10 cellular contexts compared by ENCODE assay signal in the genomic region with DNA sequence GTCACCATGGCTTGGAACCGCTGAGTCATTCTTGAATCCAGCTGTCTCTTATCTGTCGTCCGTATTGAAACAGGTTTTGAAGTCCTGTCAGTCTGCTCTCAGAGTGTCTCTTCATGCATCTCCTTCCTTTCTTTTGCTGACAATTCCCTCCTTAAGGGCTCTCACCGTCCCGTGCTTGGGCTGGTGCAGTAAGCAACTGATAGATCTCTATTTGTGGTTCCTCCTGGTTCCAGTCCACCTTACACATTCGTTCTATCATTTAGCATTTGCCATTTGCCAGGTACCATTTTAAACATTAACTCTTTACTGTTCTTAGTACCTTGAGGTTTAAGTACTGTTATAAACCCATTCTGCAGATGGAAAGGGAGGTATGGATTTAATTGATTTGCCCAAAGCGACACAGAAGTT.
A peak's percentile ranks its signal among the peaks of the same experiment; 100 is the strongest.
DNase-seq lines count a peak whose midpoint lies in the region; ATAC-seq, FAIRE-seq and TF ChIP-seq lines count a peak whose summit lies in the region.
"Had no signal": no experiment of that assay in that cellular context is flagged by ENCODE, and none has a peak within 500 bp of the region (broad histone marks: within the 10 kb centered on the region; RNA-seq: fewer than 3 reads in every experiment).

No MANE protein-coding gene starts in this region.

- no peak overlapping the region for H3K4me3 ChIP-seq in fibroblast of pulmonary artery (replicated peaks; ENCODE audit: low read depth, low read length)
- H3K4me3 ChIP-seq in small intestine (ENCODE audit: low read depth in 1 of 2, low read length in 2 of 2) = no peak overlapping the region

- peaks cover 2 to 4% of the 10 kb centered on the region in 2 donors for H3K36me3 Mint-ChIP-seq in activated T-cell treated with anti-CD3 and anti-CD28 coated beads, Interleukin-2, amount 50 U/mL, for 72 hours (ENCODE audit: insufficient read depth in 2 of 2)
- H3K36me3 Mint-ChIP-seq in T-helper 17 cell (ENCODE audit: low read depth) = peaks cover 6% of the 10 kb centered on the region

- H3K27ac Mint-ChIP-seq in activated T-cell treated with anti-CD3 and anti-CD28 coated beads, Interleukin-2, amount 50 U/mL, for 72 hours = peak overlapping the region; percentile 16
- peak overlapping the region; percentile 75 for H3K27ac Mint-ChIP-seq in T-helper 17 cell

- WGBS in small intestine, 3 donors = 36 to 47% (median 42%) methylated on average over 7 of the region's 7 CpGs

- no peaks in the 10 kb centered on the region for H3K36me3 ChIP-seq in small intestine (ENCODE audit: control insufficient read depth in 2 of 2, insufficient read depth in 2 of 2, low read length in 2 of 2)

- H3K9me3 Mint-ChIP-seq in activated T-cell treated with anti-CD3 and anti-CD28 coated beads, Interleukin-2, amount 50 U/mL, for 72 hours = no peaks in the 10 kb centered on the region

- FAIRE-seq in small intestine (lab: Jason Lieb, UNC) = no peak
- FAIRE-seq: endometrium had no signal

- no peaks in the 10 kb centered on the region for H3K27me3 Mint-ChIP-seq in activated T-cell treated with anti-CD3 and anti-CD28 coated beads, Interleukin-2, amount 50 U/mL, for 72 hours (ENCODE audit: low read depth)
- no peaks in the 10 kb centered on the region for H3K27me3 Mint-ChIP-seq in T-helper 17 cell

- H3K27ac ChIP-seq in small intestine (ENCODE audit: low read depth in 1 of 2, low read length in 1 of 2) = no peak overlapping the region

- H3K4me3 Mint-ChIP-seq in activated T-cell treated with anti-CD3 and anti-CD28 coated beads, Interleukin-2, amount 50 U/mL, for 72 hours = peak overlapping the region; percentile 23 to 30
- H3K4me3 Mint-ChIP-seq in T-helper 17 cell = peak overlapping the region; percentile 62

- ATAC-seq in activated T-cell treated with anti-CD3 and anti-CD28 coated beads, Interleukin-2, amount 50 U/mL, for 72 hours (replicated peaks in 1 of 2) = no peak
- ATAC-seq in T-helper 17 cell = no peak
- ATAC-seq in GM21423 (IDR thresholded peaks at IDR 0.05; ENCODE audit: unreplicated experiment) = no peak

- DNase-seq in activated T-cell treated with anti-CD3 and anti-CD28 coated beads, Interleukin-2, amount 50 U/mL, for 72 hours = no peak
- DNase-seq in activated T-cell treated with anti-CD3 and anti-CD28 coated beads, Interleukin-2, amount 50 U/mL, for 1 hour = no peak
- DNase-seq in T-helper 17 cell (no peak), fibroblast of pulmonary artery (ENCODE audit: low read depth) (peak; percentile 36), small intestine (peak; percentile 55), GM10266 (ENCODE audit: extremely low spot score) (no peak), NK-92 (lab: John Stamatoyannopoulos, UW; ENCODE audit: unreplicated experiment) (no peak)
- DNase-seq: NCI-H1417 treated with DMSO at 0.1 percent for 48 hours had no signal

- peaks cover 83% of the 10 kb centered on the region for H3K4me1 Mint-ChIP-seq in activated T-cell treated with anti-CD3 and anti-CD28 coated beads, Interleukin-2, amount 50 U/mL, for 72 hours (ENCODE audit: low read depth)
- peaks cover 65% of the 10 kb centered on the region for H3K4me1 Mint-ChIP-seq in T-helper 17 cell

- TF ChIP-seq CTCF in fibroblast of pulmonary artery (IDR thresholded peaks at IDR 0.05; ENCODE audit: low read length, missing control alignments) (no peak), GM10266 (IDR thresholded peaks at IDR 0.05; ENCODE audit: control insufficient read depth, insufficient read depth, low read depth, missing control alignments) (no peak)

- peaks cover 8 to 24% of the 10 kb centered on the region in 2 donors for H3K4me1 ChIP-seq in small intestine (ENCODE audit: control insufficient read depth in 2 of 2, insufficient read depth in 1 of 2, low read depth in 1 of 2, low read length in 1 of 2)

- no peaks in the 10 kb centered on the region for H3K27me3 ChIP-seq in small intestine (ENCODE audit: control insufficient read depth in 2 of 2, insufficient read depth in 2 of 2, low read length in 2 of 2)

- H3K9me3 ChIP-seq in T-helper 17 cell (ENCODE audit: control insufficient read depth, low read length, poor library complexity, severe bottlenecking) (no peaks in the 10 kb centered on the region), small intestine (ENCODE audit: control insufficient read depth, low read depth) (no peaks in the 10 kb centered on the region)

Comparison
In these comparisons a context has a peak if more than half of its experiments do, and no peak if none do; other contexts are left out.
1. DNase-seq: peak in fibroblast of pulmonary artery (single experiment) and small intestine (single experiment); none in activated T-cell treated with anti-CD3 and anti-CD28 coated beads, Interleukin-2, amount 50 U/mL, for 72 hours (0 of 2), activated T-cell treated with anti-CD3 and anti-CD28 coated beads, Interleukin-2, amount 50 U/mL, for 1 hour (single experiment), T-helper 17 cell (0 of 3), GM10266 (single experiment) and NK-92 (single experiment).